Comparison of ENCODE assay signal across 30 cellular contexts in the genomic region with DNA sequence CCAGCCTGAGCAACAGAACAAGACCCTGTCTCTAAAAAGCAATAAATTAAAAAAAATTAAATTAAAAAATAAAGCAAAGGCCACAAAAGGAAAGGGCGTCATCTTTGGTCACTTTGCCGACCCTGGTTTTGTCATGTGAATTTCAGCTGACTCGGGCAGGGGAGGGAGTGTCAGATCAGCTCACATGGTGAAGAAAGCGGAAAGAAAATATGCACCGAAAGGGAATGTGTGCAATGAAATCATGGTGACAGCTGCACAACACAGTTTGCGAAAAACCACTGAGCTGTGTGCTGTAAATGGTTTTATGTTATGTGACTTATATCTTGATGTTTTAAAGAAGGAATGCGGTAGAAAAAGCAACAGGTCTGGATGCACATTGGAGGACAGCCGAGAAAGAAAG.
"Had no signal": no experiment of that assay in that cellular context is flagged by ENCODE, and none has a peak within 500 bp of the region (broad histone marks: within the 10 kb centered on the region; RNA-seq: fewer than 3 reads in every experiment).

No MANE protein-coding gene starts in this region.

- H3K27ac Mint-ChIP-seq: activated CD4-positive, alpha-beta memory T cell treated with anti-CD3 and anti-CD28 coated beads for 36 hours; activated naive CD4-positive, alpha-beta T cell treated with anti-CD3 and anti-CD28 coated beads for 36 hours; activated naive CD8-positive, alpha-beta T cell treated with anti-CD3 and anti-CD28 coated beads, Interleukin-2, amount 10 ng/mL, durations not matched to agents 7 days and 5 days; activated T-helper 1 cell treated with anti-CD3 and anti-CD28 coated beads, Interleukin-12 subunit alpha, Interleukin-12 subunit beta, Interleukin-2, Interleukin-4 antibody, amounts not matched to agents 30 ng/mL and 10 ng/mL and 1 ng/mL, durations not matched to agents 14 hours and 24 hours and 36 hours; effector memory CD8-positive, alpha-beta T cell; stimulated activated memory B cell treated with anti-CD40 and anti-IgM and Interleukin-4, amounts not matched to agents 10 μg/mL and 1 μg/mL and 100 μg/mL, for 72 hours; T-helper 1 cell treated with Interleukin-12 subunit alpha and Interleukin-12 subunit beta and Interleukin-4 antibody, amounts not matched to agents 30 μg/mL and 1 μg/mL, for 36 hours had no signal

- H3K4me1 Mint-ChIP-seq: activated naive CD8-positive, alpha-beta T cell treated with anti-CD3 and anti-CD28 coated beads, Interleukin-2, amount 10 ng/mL, durations not matched to agents 7 days and 5 days; neural crest cell; stimulated activated memory B cell treated with anti-CD40 and anti-IgM and Interleukin-4, amounts not matched to agents 10 μg/mL and 1 μg/mL and 100 μg/mL, for 72 hours had no signal

- FAIRE-seq: endothelial cell of umbilical vein, small intestine, TTC549 had no signal

- H3K27ac ChIP-seq: ascending aorta, brain microvascular endothelial cell, foreskin keratinocyte, stomach, thyroid gland, VCaP had no signal

- H3K9me3 ChIP-seq: ascending aorta, thyroid gland had no signal

- DNase-seq: activated CD4-positive, alpha-beta memory T cell treated with anti-CD3 and anti-CD28 coated beads for 36 hours; activated CD4-positive, alpha-beta T cell treated with anti-CD3 and anti-CD28 coated beads for 48 hours; activated CD8-positive, alpha-beta memory T cell treated with anti-CD3 and anti-CD28 coated beads, Interleukin-2, amount 50 U/mL, for 4 hours; activated effector memory CD4-positive, alpha-beta T cell treated with anti-CD3 and anti-CD28 coated beads, Interleukin-2, amount 50 U/mL, for 16 hours; activated naive CD4-positive, alpha-beta T cell treated with anti-CD3 and anti-CD28 coated beads for 36 hours; activated naive CD8-positive, alpha-beta T cell treated with anti-CD3 and anti-CD28 coated beads, Interleukin-2, amount 10 ng/mL, durations not matched to agents 7 days and 5 days; activated T-cell treated with anti-CD3 and anti-CD28 coated beads, Interleukin-2, amount 50 U/mL, for 1 hour; brain microvascular endothelial cell; cortex of kidney; effector memory CD8-positive, alpha-beta T cell; foreskin keratinocyte; islet precursor cell; left ventricle myocardium superior; naive B cell; occipital lobe; small intestine; stimulated activated CD4-positive, alpha-beta T cell treated with anti-CD3 and anti-CD28 coated beads, Interleukin-4, amount 100 ng/mL, for 24 hours; stomach; T-helper 9 cell; thyroid gland had no signal

- H3K4me1 ChIP-seq: ascending aorta, foreskin keratinocyte, stomach, thyroid gland had no signal

- H3K9me3 Mint-ChIP-seq: activated CD4-positive, alpha-beta memory T cell treated with anti-CD3 and anti-CD28 coated beads for 36 hours; activated naive CD8-positive, alpha-beta T cell treated with anti-CD3 and anti-CD28 coated beads, Interleukin-2, amount 10 ng/mL, durations not matched to agents 7 days and 5 days; activated T-helper 1 cell treated with anti-CD3 and anti-CD28 coated beads, Interleukin-12 subunit alpha, Interleukin-12 subunit beta, Interleukin-2, Interleukin-4 antibody, amounts not matched to agents 30 ng/mL and 10 ng/mL and 1 ng/mL, durations not matched to agents 14 hours and 24 hours and 36 hours; effector memory CD8-positive, alpha-beta T cell; naive B cell; neural crest cell; stimulated activated memory B cell treated with anti-CD40 and anti-IgM and Interleukin-4, amounts not matched to agents 10 μg/mL and 1 μg/mL and 100 μg/mL, for 72 hours; T-helper 1 cell treated with Interleukin-12 subunit alpha and Interleukin-12 subunit beta and Interleukin-4 antibody, amounts not matched to agents 30 μg/mL and 1 μg/mL, for 36 hours had no signal

- H3K27me3 ChIP-seq: ascending aorta, brain microvascular endothelial cell, foreskin keratinocyte, stomach, thyroid gland had no signal

- H3K36me3 Mint-ChIP-seq: activated CD4-positive, alpha-beta memory T cell treated with anti-CD3 and anti-CD28 coated beads for 36 hours; activated naive CD8-positive, alpha-beta T cell treated with anti-CD3 and anti-CD28 coated beads, Interleukin-2, amount 10 ng/mL, durations not matched to agents 7 days and 5 days; naive B cell had no signal

- H3K4me3 Mint-ChIP-seq: activated CD4-positive, alpha-beta memory T cell treated with anti-CD3 and anti-CD28 coated beads for 36 hours; activated naive CD4-positive, alpha-beta T cell treated with anti-CD3 and anti-CD28 coated beads for 36 hours; activated naive CD8-positive, alpha-beta T cell treated with anti-CD3 and anti-CD28 coated beads, Interleukin-2, amount 10 ng/mL, durations not matched to agents 7 days and 5 days; activated T-helper 1 cell treated with anti-CD3 and anti-CD28 coated beads, Interleukin-12 subunit alpha, Interleukin-12 subunit beta, Interleukin-2, Interleukin-4 antibody, amounts not matched to agents 30 ng/mL and 10 ng/mL and 1 ng/mL, durations not matched to agents 14 hours and 24 hours and 36 hours; effector memory CD8-positive, alpha-beta T cell; naive B cell; neural crest cell; stimulated activated memory B cell treated with anti-CD40 and anti-IgM and Interleukin-4, amounts not matched to agents 10 μg/mL and 1 μg/mL and 100 μg/mL, for 72 hours; T-helper 1 cell treated with Interleukin-12 subunit alpha and Interleukin-12 subunit beta and Interleukin-4 antibody, amounts not matched to agents 30 μg/mL and 1 μg/mL, for 36 hours had no signal

- H3K27me3 Mint-ChIP-seq: activated CD4-positive, alpha-beta memory T cell treated with anti-CD3 and anti-CD28 coated beads for 36 hours; activated naive CD8-positive, alpha-beta T cell treated with anti-CD3 and anti-CD28 coated beads, Interleukin-2, amount 10 ng/mL, durations not matched to agents 7 days and 5 days; effector memory CD8-positive, alpha-beta T cell; naive B cell; stimulated activated memory B cell treated with anti-CD40 and anti-IgM and Interleukin-4, amounts not matched to agents 10 μg/mL and 1 μg/mL and 100 μg/mL, for 72 hours had no signal

- H3K36me3 ChIP-seq: brain microvascular endothelial cell, thyroid gland had no signal

- ATAC-seq: effector memory CD8-positive, alpha-beta T cell; esophagus mucosa; foreskin keratinocyte; left ventricle myocardium superior; sciatic nerve; stimulated activated memory B cell treated with anti-CD40 and anti-IgM and Interleukin-4, amounts not matched to agents 10 μg/mL and 1 μg/mL and 100 μg/mL, for 72 hours had no signal

- H3K4me3 ChIP-seq: ascending aorta, stomach, thyroid gland had no signal
